In the genomic region with DNA sequence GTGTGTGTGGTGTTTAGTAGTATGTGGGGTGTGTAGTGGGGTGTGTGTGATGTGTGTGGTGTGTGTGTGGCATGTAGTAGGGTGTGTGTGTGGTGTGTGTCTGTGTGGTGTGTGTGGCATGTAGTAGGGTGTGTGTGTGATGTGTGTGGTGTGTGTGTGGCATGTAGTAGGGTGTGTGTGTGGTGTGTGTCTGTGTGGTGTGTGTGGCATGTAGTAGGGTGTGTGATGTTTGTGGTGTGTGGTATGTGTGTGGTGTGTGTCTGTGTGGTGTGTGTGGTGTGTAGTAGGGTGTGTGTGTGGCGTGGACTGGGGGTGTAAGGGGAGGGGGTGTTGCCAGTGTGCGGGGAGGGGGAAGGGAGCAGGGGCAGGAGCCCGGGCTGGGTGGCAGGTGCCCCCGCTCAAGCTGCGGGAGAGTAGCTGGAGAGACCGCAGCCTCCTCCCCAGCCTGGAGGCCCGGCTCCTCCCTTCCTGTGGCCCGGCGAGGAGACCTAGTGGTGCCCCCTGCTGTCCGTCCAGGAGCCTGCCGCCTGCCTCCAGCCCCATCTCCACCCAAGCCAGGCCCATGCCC, we compare ENCODE assay signal across 9 cellular contexts. TPM values are rescaled to one million over a fixed set of nuclear protein-coding genes. Genes with fewer than 3 reads are reported as not detected.
A peak's percentile ranks its signal among the peaks of the same experiment; 100 is the strongest.
DNase-seq lines count a peak whose midpoint lies in the region; ATAC-seq, FAIRE-seq and TF ChIP-seq lines count a peak whose summit lies in the region.
"Not testable (repeated sequence)": the region's sequence is repeated elsewhere in the genome, so short reads cannot be mapped to it uniquely, and the experiment has no call there.
"Had no signal": no experiment of that assay in that cellular context is flagged by ENCODE, and none has a peak within 500 bp of the region (broad histone marks: within the 10 kb centered on the region; RNA-seq: fewer than 3 reads in every experiment).

No MANE protein-coding gene starts in this region.

- not testable (repeated sequence) for H3K4me1 Mint-ChIP-seq in activated CD4-positive, alpha-beta memory T cell treated with anti-CD3 and anti-CD28 coated beads for 36 hours (ENCODE audit: low read depth)

- not testable (repeated sequence) for H3K27me3 ChIP-seq in MM.1S (replicated peaks; ENCODE audit: insufficient read depth, low read length); adrenal gland; left ventricle myocardium inferior (ENCODE audit: low read depth); psoas muscle (ENCODE audit: insufficient read depth in 3 of 3, low read length in 2 of 3)

- H3F3A ChIP-seq in MM.1S (ENCODE audit: insufficient read depth, low read length) = not testable (repeated sequence)

- H3K27me3 Mint-ChIP-seq in activated CD4-positive, alpha-beta memory T cell treated with anti-CD3 and anti-CD28 coated beads for 36 hours = not testable (repeated sequence)

- DNase-seq in GM12892 (ENCODE audit: insufficient read length) = not testable (repeated sequence)
- DNase-seq in MM.1S = peak; percentile 5
- peak; percentile 92 for DNase-seq in activated CD4-positive, alpha-beta memory T cell treated with anti-CD3 and anti-CD28 coated beads for 36 hours
- DNase-seq in adrenal gland = peak in 6 of 7 donors; percentile 40 to 63 (median 54)
- peak; percentile 35 for DNase-seq in left ventricle myocardium inferior
- DNase-seq in psoas muscle = peak; percentile 25 to 63
- DNase-seq in stimulated activated CD8-positive, alpha-beta memory T cell treated with anti-CD3 and anti-CD28 coated beads, Interleukin-7, amount 100 ng/mL, for 24 hours (ENCODE audit: low read depth) = peak; percentile 28

- FAIRE-seq in GM12892 (lab: Jason Lieb, UNC) = peak; percentile 88

- intact Hi-C loops in activated CD4-positive, alpha-beta memory T cell treated with anti-CD3 and anti-CD28 coated beads for 36 hours (cut with micrococcal nuclease); adrenal gland (cut with DNase I); left ventricle myocardium inferior (cut with micrococcal nuclease); psoas muscle (cut with DNase I): not testable (repeated sequence)

- 15 to 25% (median 19%) methylated on average over 1 to 7 of the region's 11 CpGs for WGBS in adrenal gland, 4 donors
- 12 to 32% (median 26%) methylated on average over 4 to 7 of the region's 11 CpGs for WGBS in psoas muscle, 3 donors

- not testable (repeated sequence) for H3K4me2 ChIP-seq in MM.1S (ENCODE audit: low read depth, low read length)

- H3K9me3 ChIP-seq in MM.1S (replicated peaks; ENCODE audit: insufficient read depth, low read length); adrenal gland (replicated peaks in 1 of 3); left ventricle myocardium inferior (replicated peaks); psoas muscle: not testable (repeated sequence)

- TF ChIP-seq CTCF in MM.1S (IDR thresholded peaks at IDR 0.05; ENCODE audit: low read length); adrenal gland (IDR thresholded peaks at IDR 0.05); psoas muscle (IDR thresholded peaks at IDR 0.05): not testable (repeated sequence)
- TF ChIP-seq CTCF in left ventricle myocardium inferior (IDR thresholded peaks at IDR 0.05; ENCODE audit: borderline replicate concordance) = peak; percentile 32

- TF ChIP-seq POLR2A in GM12892 (IDR thresholded peaks at IDR 0.05; ENCODE audit: low read depth, low read length); adrenal gland (IDR thresholded peaks at IDR 0.05): not testable (repeated sequence)

- not testable (repeated sequence) for H3K9me2 ChIP-seq in MM.1S (replicated peaks; ENCODE audit: insufficient read depth, low read length)

- peak; percentile 49 for ATAC-seq in HG02623 (IDR thresholded peaks at IDR 0.05; ENCODE audit: unreplicated experiment)
- ATAC-seq in psoas muscle = peak; percentile 38 to 82 (median 72)

- H3K4me3 ChIP-seq in MM.1S (ENCODE audit: low read length); adrenal gland; left ventricle myocardium inferior; psoas muscle: not testable (repeated sequence)

- H3K4me1 ChIP-seq in MM.1S (ENCODE audit: low read length); adrenal gland (replicated peaks in 1 of 2); left ventricle myocardium inferior; psoas muscle: not testable (repeated sequence)

- not testable (repeated sequence) for H2AFZ ChIP-seq in MM.1S (ENCODE audit: low read length)

- not testable (repeated sequence) for H3K36me3 ChIP-seq in MM.1S (replicated peaks; ENCODE audit: insufficient read depth, low read length); adrenal gland (replicated peaks in 1 of 2); left ventricle myocardium inferior; psoas muscle (ENCODE audit: insufficient read depth in 1 of 2, low read depth in 1 of 2)

- CTCF ChIA-PET in activated CD4-positive, alpha-beta memory T cell treated with anti-CD3 and anti-CD28 coated beads for 36 hours (lab: Charles Lee) = not testable (repeated sequence)

- not testable (repeated sequence) for H3K4me3 Mint-ChIP-seq in activated CD4-positive, alpha-beta memory T cell treated with anti-CD3 and anti-CD28 coated beads for 36 hours

- not testable (repeated sequence) for H3K79me2 ChIP-seq in MM.1S (ENCODE audit: low read length)

- not testable (repeated sequence) for H4K20me1 ChIP-seq in MM.1S (ENCODE audit: insufficient read depth, low read length)

- not testable (repeated sequence) for H3K9me3 Mint-ChIP-seq in activated CD4-positive, alpha-beta memory T cell treated with anti-CD3 and anti-CD28 coated beads for 36 hours

- not testable (repeated sequence) for H3K36me3 Mint-ChIP-seq in activated CD4-positive, alpha-beta memory T cell treated with anti-CD3 and anti-CD28 coated beads for 36 hours

- not testable (repeated sequence) for H3K27ac Mint-ChIP-seq in activated CD4-positive, alpha-beta memory T cell treated with anti-CD3 and anti-CD28 coated beads for 36 hours

- H3K9ac ChIP-seq in MM.1S (ENCODE audit: low read length) = not testable (repeated sequence)

- POLR2A ChIA-PET in activated CD4-positive, alpha-beta memory T cell treated with anti-CD3 and anti-CD28 coated beads for 36 hours (lab: Charles Lee) = not testable (repeated sequence)

- H3K27ac ChIP-seq in MM.1S (ENCODE audit: low read length); adrenal gland; left ventricle myocardium inferior (replicated peaks); psoas muscle: not testable (repeated sequence)

RNA-seq across cellular contexts. Expression of a gene that starts 38.3 kb away (rescaled TPM):
- polyA plus RNA-seq in GM12892 (2012; ENCODE audit: missing spikeins) = not detected
- total RNA-seq in activated CD4-positive, alpha-beta memory T cell treated with anti-CD3 and anti-CD28 coated beads for 36 hours = under 1 TPM in 1 of 2 experiments, not detected in 1; 0.19 TPM
- total RNA-seq in adrenal gland (under 1 TPM in 2 of 8 donors, not detected in 6; 0.31 to 0.32 TPM), left ventricle myocardium inferior (0.47 TPM), psoas muscle (under 1 TPM in 1 of 4 donors, not detected in 3; 0.15 TPM)
- polyA plus RNA-seq in adrenal gland (under 1 TPM in 1 of 3 donors, not detected in 2; 0.10 TPM), psoas muscle (not detected)
- total RNA-seq: osteoblast had no signal
